31 cellular contexts compared by ENCODE assay signal in genomic region chr6:127277878-127278843, GRCh38.
"Had no signal": no experiment of that assay in that cellular context is flagged by ENCODE, and none has a peak within 500 bp of the region (broad histone marks: within the 10 kb centered on the region; RNA-seq: fewer than 3 reads in every experiment).

No MANE protein-coding gene starts in this region.

- DNase-seq: activated CD4-positive, alpha-beta T cell treated with anti-CD3 and anti-CD28 coated beads, Interleukin-2, amount 10 ng/mL, durations not matched to agents 24 days and 14 days; activated CD4-positive, alpha-beta T cell treated with anti-CD3 and anti-CD28 coated beads, Interleukin-2, amount 50 U/mL, for 4 hours; activated CD8-positive, alpha-beta T cell treated with anti-CD3 and anti-CD28 coated beads, Interleukin-2, amount 10 ng/mL, durations not matched to agents 7 days and 5 days; activated gamma-delta T cell; activated naive CD4-positive, alpha-beta T cell treated with Interleukin-2 at 50 U/mL for 16 hours; activated naive CD8-positive, alpha-beta T cell treated with anti-CD3 and anti-CD28 coated beads, Interleukin-2, amount 10 ng/mL, durations not matched to agents 7 days and 5 days; activated T-cell treated with anti-CD3 and anti-CD28 coated beads, Interleukin-2, amount 50 U/mL, for 24 hours; amygdala; KG1; NCI-H1092 treated with DMSO at 0.1 percent for 48 hours; NCI-H1417; NCI-H146; NCI-H187; NCI-H2029 treated with DMSO at 0.1 percent for 48 hours; NCI-H2107; NCI-H2171; NCI-H2227 treated with DMSO at 0.1 percent for 48 hours; NCI-H446; NCI-H510A treated with DMSO at 0.1 percent for 48 hours; NCI-H69; NCI-H82; PC-9; SJCRH30; T1000 had no signal

- H3K9me3 ChIP-seq: ascending aorta, SJCRH30 had no signal

- H3K4me3 ChIP-seq: ascending aorta, cardiac muscle cell, PC-9, SJCRH30, SK-N-MC had no signal

- H2AFZ ChIP-seq: PC-9 had no signal

- H3K27me3 ChIP-seq: ascending aorta, cardiac muscle cell, SJCRH30 had no signal

- H3K4me2 ChIP-seq: PC-9 had no signal

- H3K27ac ChIP-seq: ascending aorta, cardiac muscle cell, PC-9, RWPE1, SJCRH30, SK-N-MC had no signal

- ATAC-seq: activated CD8-positive, alpha-beta T cell treated with anti-CD3 and anti-CD28 coated beads, Interleukin-2, amount 10 ng/mL, durations not matched to agents 7 days and 5 days; Right ventricle myocardium inferior had no signal

- FAIRE-seq: RCC 7860, TTC549 had no signal
